1 cellular context compared by ENCODE assay signal in genomic region chrX:920234-920799, GRCh38.
TF ChIP-seq lines count a peak whose summit lies in the region.

No MANE protein-coding gene starts in this region.

TF ChIP-seq in GM23338, 12 proteins besides CTCF, POLR2A, EP300 and RAD21 (continued from another document):
- no peak for TF ChIP-seq REST (IDR thresholded peaks at IDR 0.05; ENCODE audit: unreplicated experiment)
- no peak for TF ChIP-seq ZNF114 (CRISPR knock-in tag; IDR thresholded peaks at IDR 0.05)
- no peak for TF ChIP-seq ETS1 (IDR thresholded peaks at IDR 0.05)
- TF ChIP-seq STAT1 (IDR thresholded peaks at IDR 0.05; ENCODE audit: unreplicated experiment): no peak
- no peak for TF ChIP-seq POLR2AphosphoS5 (IDR thresholded peaks at IDR 0.05; ENCODE audit: low read depth)
- TF ChIP-seq EZH2 (IDR thresholded peaks at IDR 0.05; ENCODE audit: low read depth, unreplicated experiment): no peak
- TF ChIP-seq ZNF462 (CRISPR knock-in tag; IDR thresholded peaks at IDR 0.05): no peak
TF ChIP-seq in GM23338: peak in this region for 0.
